8 cellular contexts compared by ENCODE assay signal in the genomic region with DNA sequence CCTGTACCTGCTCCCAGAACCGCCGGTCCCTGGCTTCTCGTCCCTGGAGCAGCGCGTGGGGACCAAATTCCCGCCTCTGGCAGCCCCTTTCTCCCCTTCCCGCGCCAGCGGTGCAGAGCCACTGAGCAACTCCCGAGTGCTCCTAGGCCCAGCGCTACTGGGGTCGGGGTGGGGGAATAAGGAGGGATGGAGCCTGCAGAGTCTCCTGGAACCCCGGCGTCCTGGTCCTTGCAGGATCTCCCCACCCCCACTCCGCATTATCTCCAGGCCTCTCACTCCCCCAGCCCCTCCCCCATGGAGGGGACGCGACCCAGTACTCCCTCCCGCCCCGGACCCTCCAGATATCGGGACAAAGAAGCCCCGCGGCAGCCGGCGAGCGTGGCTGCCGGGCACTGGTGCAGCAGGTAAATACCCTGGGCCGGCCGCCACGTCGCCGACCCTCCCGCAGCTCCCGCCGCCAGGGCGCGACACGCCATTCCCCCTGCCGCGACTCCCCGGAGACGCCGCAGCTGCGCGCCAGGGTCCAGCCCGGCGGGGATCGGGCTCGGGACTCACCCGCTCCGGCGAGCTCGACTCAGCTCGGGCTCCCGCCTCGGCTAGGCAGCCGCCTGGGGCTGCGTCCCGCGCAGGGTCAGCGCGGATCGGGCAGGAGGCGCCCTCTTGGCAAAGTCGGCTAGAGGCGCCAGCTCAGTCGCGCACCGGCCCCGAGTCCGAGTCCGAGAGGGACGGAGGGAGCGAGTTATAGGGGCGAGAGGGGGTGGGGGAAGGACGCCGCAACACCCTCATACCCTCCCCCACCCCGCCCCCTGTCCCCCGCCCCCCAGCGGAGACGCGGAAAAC. TPM values are rescaled to one million over a fixed set of nuclear protein-coding genes. Genes with fewer than 3 reads are reported as not detected.
DNase-seq lines count a peak whose midpoint lies in the region; ATAC-seq and TF ChIP-seq lines count a peak whose summit lies in the region.
"Had no signal": no experiment of that assay in that cellular context is flagged by ENCODE, and none has a peak within 500 bp of the region (broad histone marks: within the 10 kb centered on the region; RNA-seq: fewer than 3 reads in every experiment).

No MANE protein-coding gene starts in this region.

- TF ChIP-seq CTCF in GM13977 (IDR thresholded peaks at IDR 0.05; ENCODE audit: extremely low read depth, insufficient read depth, missing control alignments) (no peak), RWPE1 (conservative IDR thresholded peaks at IDR 0.05; ENCODE audit: low read depth) (no peak)

- H3K4me3 ChIP-seq in esophagus (ENCODE audit: low read depth in 1 of 2, low read length in 2 of 2) = peak overlapping the region; percentile 3 to 20
- no peak overlapping the region for H3K4me3 ChIP-seq in naive thymus-derived CD4-positive, alpha-beta T cell (ENCODE audit: low read length)

- ATAC-seq in naive thymus-derived CD4-positive, alpha-beta T cell = peak; percentile 63
- no peak for ATAC-seq in HG03175 (IDR thresholded peaks at IDR 0.05; ENCODE audit: unreplicated experiment)

- H3K27ac Mint-ChIP-seq in naive thymus-derived CD4-positive, alpha-beta T cell = no peak overlapping the region

- in situ Hi-C loops in GM13977 (cut with MboI; ENCODE audit: low pct_unique_long_range_greater_than_20kb, low sequenced_read_pairs, unreplicated experiment) = no loop called here

- CTCF ChIA-PET in RWPE1 (lab: Yijun Ruan, JAX) = interaction anchor here (0.9 kb wide), 1 partner anchor 13 kb away, joined by 3 read pairs; no protein-coding TSS in a partner anchor
- CTCF ChIA-PET in naive thymus-derived CD4-positive, alpha-beta T cell (lab: Charles Lee) = no interaction called here

- peaks cover 0 to 3% (median 0%) of the 10 kb centered on the region in 11 donors for H3K9me3 Mint-ChIP-seq in naive thymus-derived CD4-positive, alpha-beta T cell

- 4 to 5% methylated on average over 69 to 81 of the region's 81 CpGs for WGBS in esophagus, 2 donors

- peak overlapping the region in 8 of 10 donors; percentile 17 to 85 (median 61) for H3K4me3 Mint-ChIP-seq in naive thymus-derived CD4-positive, alpha-beta T cell

- POLR2A ChIA-PET in RWPE1 (lab: Yijun Ruan, JAX; ENCODE audit: low non-redundant PET) = no interaction called here
- POLR2A ChIA-PET in naive thymus-derived CD4-positive, alpha-beta T cell (lab: Charles Lee) = no interaction called here

- intact Hi-C loops in naive thymus-derived CD4-positive, alpha-beta T cell (cut with micrococcal nuclease) = no loop called here

- peaks cover 7 to 42% of the 10 kb centered on the region in 2 donors for H3K27me3 ChIP-seq in esophagus (ENCODE audit: control insufficient read depth in 1 of 2, insufficient read depth in 2 of 2, low read length in 2 of 2)
- H3K27me3 ChIP-seq in naive thymus-derived CD4-positive, alpha-beta T cell (ENCODE audit: control insufficient read depth in 2 of 2, insufficient read depth in 2 of 2, low read length in 2 of 2) = peaks cover 7 to 27% of the 10 kb centered on the region in 2 donors

- no peak overlapping the region for H3K27ac ChIP-seq in RWPE1
- H3K27ac ChIP-seq in esophagus (ENCODE audit: low read depth in 2 of 2, low read length in 1 of 2) = no peak overlapping the region
- H3K27ac ChIP-seq in naive thymus-derived CD4-positive, alpha-beta T cell (ENCODE audit: low read depth, low read length) = no peak overlapping the region

- peaks cover 9 to 11% of the 10 kb centered on the region in 2 donors for H3K4me1 ChIP-seq in esophagus (ENCODE audit: control insufficient read depth in 2 of 2, insufficient read depth in 2 of 2, low read length in 1 of 2)
- peaks cover 6 to 16% of the 10 kb centered on the region in 2 donors for H3K4me1 ChIP-seq in naive thymus-derived CD4-positive, alpha-beta T cell (ENCODE audit: control insufficient read depth in 2 of 2, insufficient read depth in 2 of 2, low read length in 2 of 2)

- peaks cover 0 to 5% (median 3%) of the 10 kb centered on the region in 5 donors for H3K36me3 Mint-ChIP-seq in naive thymus-derived CD4-positive, alpha-beta T cell

- H3K9me3 ChIP-seq in esophagus (ENCODE audit: control insufficient read depth in 2 of 2, insufficient read depth in 1 of 2, low read depth in 1 of 2, low read length in 1 of 2) = no peaks in the 10 kb centered on the region
- H3K9me3 ChIP-seq in naive thymus-derived CD4-positive, alpha-beta T cell (ENCODE audit: control insufficient read depth in 2 of 3, low read length in 3 of 3) = no peaks in the 10 kb centered on the region

- DNase-seq in GM13977 (ENCODE audit: low spot score) (peak; percentile 50), RWPE1 (ENCODE audit: low spot score) (peak; percentile 55), LoVo (ENCODE audit: low spot score) (no peak), NCI-H2029 treated with DMSO at 0.1 percent for 48 hours (lab: John Stamatoyannopoulos, UW) (no peak)
- DNase-seq in naive thymus-derived CD4-positive, alpha-beta T cell = peak in 4 of 9 donors; percentile 6 to 37 (median 20)

- H3K4me1 Mint-ChIP-seq in naive thymus-derived CD4-positive, alpha-beta T cell = peaks cover 5 to 14% (median 11%) of the 10 kb centered on the region in 7 donors

- no peaks in the 10 kb centered on the region for H3K36me3 ChIP-seq in esophagus (ENCODE audit: control insufficient read depth in 2 of 2, insufficient read depth in 2 of 2, low read length in 1 of 2)
- H3K36me3 ChIP-seq in naive thymus-derived CD4-positive, alpha-beta T cell (ENCODE audit: control insufficient read depth in 2 of 3, insufficient read depth in 3 of 3, low read length in 3 of 3) = no peaks in the 10 kb centered on the region

- peaks cover 70 to 80% (median 76%) of the 10 kb centered on the region in 5 donors for H3K27me3 Mint-ChIP-seq in naive thymus-derived CD4-positive, alpha-beta T cell

RNA-seq across cellular contexts. Expression of gene SYT6, which starts 1.2 kb away (rescaled TPM):
- not detected for polyA plus RNA-seq in esophagus
- not detected for total RNA-seq in naive thymus-derived CD4-positive, alpha-beta T cell
- not detected for polyA plus RNA-seq in naive thymus-derived CD4-positive, alpha-beta T cell
- polyA plus RNA-seq: liver had no signal

Comparison
In these comparisons a context has a peak if more than half of its experiments do, and no peak if none do; other contexts are left out.
1. DNase-seq: peak in GM13977 (single experiment) and RWPE1 (single experiment); none in LoVo (single experiment) and NCI-H2029 treated with DMSO at 0.1 percent for 48 hours (single experiment).